In genomic region chr4:22190855-22191254, GRCh38 we compare ENCODE assay signal across 16 cellular contexts.
A peak's percentile ranks its signal among the peaks of the same experiment; 100 is the strongest.
DNase-seq lines count a peak whose midpoint lies in the region; FAIRE-seq lines count a peak whose summit lies in the region.
"Had no signal": no experiment of that assay in that cellular context is flagged by ENCODE, and none has a peak within 500 bp of the region (broad histone marks: within the 10 kb centered on the region; RNA-seq: fewer than 3 reads in every experiment).

No MANE protein-coding gene starts in this region.

- intact Hi-C loops in posterior cingulate gyrus (cut with DNase I) = no loop called here

- in situ Hi-C loops in ACHN (cut with HindIII; ENCODE audit: low pct_ligation_motif_present, low pct_unique_long_range_greater_than_20kb, low sequenced_read_pairs) = no loop called here

- DNase-seq in ACHN (peak; percentile 89), HK-2 (ENCODE audit: unreplicated experiment) (peak; percentile 62), amniotic stem cell (lab: John Stamatoyannopoulos, UW) (peak; percentile 59), iris pigment epithelial cell (ENCODE audit: low read depth) (peak; percentile 41), posterior cingulate gyrus (no peak), HPDE6-E6E7 (ENCODE audit: extremely low spot score) (no peak), GM19239 (ENCODE audit: insufficient read length, low spot score) (no peak)
- no peak for DNase-seq in activated effector memory CD4-positive, alpha-beta T cell treated with anti-CD3 and anti-CD28 coated beads, Interleukin-2, amount 50 U/mL, for 16 hours
- DNase-seq: activated CD8-positive, alpha-beta memory T cell treated with anti-CD3 and anti-CD28 coated beads, Interleukin-2, amount 50 U/mL, for 4 hours; activated naive CD8-positive, alpha-beta T cell treated with anti-CD3 and anti-CD28 coated beads, Interleukin-2, amount 50 U/mL, for 24 hours; GOT3; naive thymus-derived CD8-positive, alpha-beta T cell; NCI-H1930; upper lobe of left lung had no signal

- no peak for FAIRE-seq in GM19239 (lab: Jason Lieb, UNC)
- FAIRE-seq: K562, TTC549 had no signal

Comparison
In these comparisons a context has a peak if more than half of its experiments do, and no peak if none do; other contexts are left out.
1. DNase-seq: peak in ACHN (single experiment), HK-2 (single experiment), amniotic stem cell (single experiment) and iris pigment epithelial cell (single experiment); none in activated effector memory CD4-positive, alpha-beta T cell treated with anti-CD3 and anti-CD28 coated beads, Interleukin-2, amount 50 U/mL, for 16 hours (single experiment), posterior cingulate gyrus (0 of 10), HPDE6-E6E7 (single experiment) and GM19239 (single experiment).